18 cellular contexts compared by ENCODE assay signal in genomic region chr1:212434992-212435391, GRCh38. TPM values are rescaled to one million over a fixed set of nuclear protein-coding genes. Genes with fewer than 3 reads are reported as not detected.
DNase-seq lines count a peak whose midpoint lies in the region; ATAC-seq and TF ChIP-seq lines count a peak whose summit lies in the region.
"Had no signal": no experiment of that assay in that cellular context is flagged by ENCODE, and none has a peak within 500 bp of the region (broad histone marks: within the 10 kb centered on the region; RNA-seq: fewer than 3 reads in every experiment).

No MANE protein-coding gene starts in this region.

- H3K79me2 ChIP-seq in PC-3 (ENCODE audit: low read length), result peaks cover 56% of the 10 kb centered on the region

- H3K27me3 Mint-ChIP-seq in activated naive CD8-positive, alpha-beta T cell, result no peaks in the 10 kb centered on the region
- no peaks in the 10 kb centered on the region for H3K27me3 Mint-ChIP-seq in activated naive CD8-positive, alpha-beta T cell treated with anti-CD3 and anti-CD28 coated beads for 36 hours
- no peaks in the 10 kb centered on the region for H3K27me3 Mint-ChIP-seq in CD4-positive, alpha-beta T cell
- H3K27me3 Mint-ChIP-seq: B cell had no signal

- H3K9me3 Mint-ChIP-seq in activated naive CD8-positive, alpha-beta T cell (ENCODE audit: low read depth), result no peaks in the 10 kb centered on the region
- H3K9me3 Mint-ChIP-seq in activated naive CD8-positive, alpha-beta T cell treated with anti-CD3 and anti-CD28 coated beads for 36 hours, result no peaks in the 10 kb centered on the region
- no peaks in the 10 kb centered on the region for H3K9me3 Mint-ChIP-seq in CD4-positive, alpha-beta T cell
- H3K9me3 Mint-ChIP-seq: CD4-positive, alpha-beta memory T cell; H9 had no signal

- peak overlapping the region; percentile 25 for H3K4me3 Mint-ChIP-seq in activated naive CD8-positive, alpha-beta T cell
- no peak overlapping the region for H3K4me3 Mint-ChIP-seq in activated naive CD8-positive, alpha-beta T cell treated with anti-CD3 and anti-CD28 coated beads for 36 hours
- H3K4me3 Mint-ChIP-seq in CD4-positive, alpha-beta T cell, result peak overlapping the region; percentile 87
- H3K4me3 Mint-ChIP-seq: H9 had no signal

- CTCF ChIA-PET in CD4-positive, alpha-beta T cell (lab: Charles Lee), result no interaction called here
- CTCF ChIA-PET in PC-3 (lab: Charles Lee), result no interaction called here

- H3K4me3 ChIP-seq in PC-3 (ENCODE audit: low read length), result no peak overlapping the region
- peak overlapping the region in 10 of 59 donors; percentile 66 to 93 (median 84) for H3K4me3 ChIP-seq in dorsolateral prefrontal cortex
- H3K4me3 ChIP-seq: GM12878 had no signal

- H3K36me3 ChIP-seq in PC-3 (ENCODE audit: low read depth, low read length), result 0 out of 2 replicates have a peak, but pooled peaks cover 7% of the 10 kb centered on the region

- DNase-seq in activated naive CD8-positive, alpha-beta T cell treated with anti-CD3 and anti-CD28 coated beads for 36 hours, result no peak
- DNase-seq in CD4-positive, alpha-beta T cell, result no peak
- DNase-seq in PC-3 (no peak), dorsolateral prefrontal cortex (no peak), posterior vena cava (ENCODE audit: low spot score) (no peak)
- DNase-seq: CD4-positive, alpha-beta memory T cell; DMS79 treated with DMSO at 0.1 percent for 48 hours; EL; H9; IMR-90; KBM-7 had no signal

- H3K4me1 ChIP-seq in PC-3 (ENCODE audit: insufficient read depth, low read length), result peaks cover 23% of the 10 kb centered on the region

- BruUV-seq in PC-3 (replicated peaks; lab: Mats Ljungman, UMichigan), result no TSS peak

- H3K4me2 ChIP-seq in PC-3 (ENCODE audit: low read length), result 0 out of 2 replicates have a peak overlapping the region, but pooled peaks have one; percentile 95

- TF ChIP-seq CTCF in CD4-positive, alpha-beta T cell (IDR thresholded peaks at IDR 0.05), result no peak
- TF ChIP-seq CTCF in PC-3 (conservative IDR thresholded peaks at IDR 0.05; ENCODE audit: low read depth, low read length) (no peak), dorsolateral prefrontal cortex (IDR thresholded peaks at IDR 0.05 in 54 of 56, conservative IDR thresholded peaks at IDR 0.05 in 2 of 56; ENCODE audit: low read depth in 1 of 56, partially characterized antibody in 56 of 56) (no peak)

- H3K4me1 Mint-ChIP-seq in activated naive CD8-positive, alpha-beta T cell (ENCODE audit: low read depth), result peaks cover 32% of the 10 kb centered on the region
- H3K4me1 Mint-ChIP-seq in activated naive CD8-positive, alpha-beta T cell treated with anti-CD3 and anti-CD28 coated beads for 36 hours, result peaks cover 40% of the 10 kb centered on the region
- H3K4me1 Mint-ChIP-seq in CD4-positive, alpha-beta T cell (ENCODE audit: low read depth), result peaks cover 27% of the 10 kb centered on the region

- POLR2A ChIA-PET in CD4-positive, alpha-beta T cell (lab: Charles Lee), result no interaction called here
- POLR2A ChIA-PET in PC-3 (lab: Charles Lee; ENCODE audit: unreplicated experiment), result no interaction called here

- no peaks in the 10 kb centered on the region for H3K9me3 ChIP-seq in CD4-positive, alpha-beta T cell (ENCODE audit: control insufficient read depth, low read length)
- H3K9me3 ChIP-seq in PC-3 (ENCODE audit: low read length), result no peaks in the 10 kb centered on the region
- H3K9me3 ChIP-seq: BLaER1 treated with 17β-estradiol and CSF1 and Interleukin-3, amounts not matched to agents 10 nM and 100 nM had no signal

- H3K27ac Mint-ChIP-seq in activated naive CD8-positive, alpha-beta T cell, result no peak overlapping the region
- H3K27ac Mint-ChIP-seq in activated naive CD8-positive, alpha-beta T cell treated with anti-CD3 and anti-CD28 coated beads for 36 hours, result no peak overlapping the region
- no peak overlapping the region for H3K27ac Mint-ChIP-seq in CD4-positive, alpha-beta T cell
- H3K27ac Mint-ChIP-seq: B cell, H9 had no signal

- no peaks in the 10 kb centered on the region for H4K20me1 ChIP-seq in PC-3 (ENCODE audit: low read length)

- intact Hi-C loops in CD4-positive, alpha-beta T cell (cut with DNase I, micrococcal nuclease), result loop anchor here in 1 of 2 experiments (1.0 to 5.0 kb wide), 3 partner anchors 20 to 153 kb away; no protein-coding TSS in a partner anchor
- intact Hi-C loops in PC-3 (cut with micrococcal nuclease) (loop anchor here (10.0 kb wide), 1 partner anchor 150 kb away; the partner anchor contains the start of gene PPP2R5A), dorsolateral prefrontal cortex (cut with DNase I) (no loop called here), posterior vena cava (cut with DNase I) (no loop called here)

- H3K27me3 ChIP-seq in CD4-positive, alpha-beta T cell (ENCODE audit: control insufficient read depth, insufficient read depth, low read length), result no peaks in the 10 kb centered on the region
- no peaks in the 10 kb centered on the region for H3K27me3 ChIP-seq in PC-3 (ENCODE audit: low read length)
- no peaks in the 10 kb centered on the region for H3K27me3 ChIP-seq in dorsolateral prefrontal cortex
- H3K27me3 ChIP-seq: BLaER1 treated with 17β-estradiol and CSF1 and Interleukin-3, amounts not matched to agents 10 nM and 100 nM had no signal

- H3F3A ChIP-seq in PC-3 (ENCODE audit: low read length, unreplicated experiment), result no peaks in the 10 kb centered on the region

- no peaks in the 10 kb centered on the region for H3K36me3 Mint-ChIP-seq in activated naive CD8-positive, alpha-beta T cell
- H3K36me3 Mint-ChIP-seq in activated naive CD8-positive, alpha-beta T cell treated with anti-CD3 and anti-CD28 coated beads for 36 hours, result peaks cover 2% of the 10 kb centered on the region
- H3K36me3 Mint-ChIP-seq in CD4-positive, alpha-beta T cell (ENCODE audit: low read depth), result no peaks in the 10 kb centered on the region
- H3K36me3 Mint-ChIP-seq: CD4-positive, alpha-beta memory T cell had no signal

- no peak overlapping the region for H2AFZ ChIP-seq in PC-3 (ENCODE audit: low read length)

- no peaks in the 10 kb centered on the region for H3K9me2 ChIP-seq in PC-3 (replicated peaks; ENCODE audit: low read length)

- no peak overlapping the region for H3K27ac ChIP-seq in CD4-positive, alpha-beta T cell (ENCODE audit: low read depth, low read length)
- H3K27ac ChIP-seq in PC-3 (ENCODE audit: low read length) (no peak overlapping the region), dorsolateral prefrontal cortex (peak overlapping the region in 32 of 59 donors; percentile 8 to 97 (median 91))
- H3K27ac ChIP-seq: 22Rv1; BLaER1 treated with 17β-estradiol and CSF1 and Interleukin-3, amounts not matched to agents 10 nM and 100 nM had no signal

- H3K9ac ChIP-seq in PC-3 (ENCODE audit: low read length), result no peak overlapping the region

- no peak for ATAC-seq in CD4-positive, alpha-beta T cell (ENCODE audit: poor library complexity)
- ATAC-seq in PC-3 (no peak), HG03442 (IDR thresholded peaks at IDR 0.05; ENCODE audit: unreplicated experiment) (no peak), GM19467 (IDR thresholded peaks at IDR 0.05; ENCODE audit: unreplicated experiment) (no peak)
- ATAC-seq: GM12878 had no signal

RNA-seq across cellular contexts. Expression of gene NENF, which starts 2.3 kb away (rescaled TPM):
- total RNA-seq in activated naive CD8-positive, alpha-beta T cell treated with anti-CD3 and anti-CD28 coated beads for 36 hours, result 10 to 100 TPM; 36.4 to 38.7 TPM
- 10 to 100 TPM; 21.2 to 22.4 TPM for total RNA-seq in CD4-positive, alpha-beta T cell
- 153 and 161 TPM in 2 replicates for total RNA-seq in PC-3 (2014; rRNA removed)
- 100 to 1,000 TPM in 3 of 120 experiments, 10 to 100 TPM in 117; 43.3 to 144 (median 67.5) TPM for total RNA-seq in dorsolateral prefrontal cortex
- total RNA-seq in posterior vena cava, result 100 to 1,000 TPM in 1 of 2 donors, 10 to 100 TPM in 1; 95.2 to 100 TPM

RNA-seq across cellular contexts. Expression of gene PACC1, which starts 20.3 kb away (rescaled TPM):
- total RNA-seq in activated naive CD8-positive, alpha-beta T cell treated with anti-CD3 and anti-CD28 coated beads for 36 hours, result 10 to 100 TPM; 12.7 to 13.9 TPM
- 1 to 10 TPM; 1.8 to 2.1 TPM for total RNA-seq in CD4-positive, alpha-beta T cell
- total RNA-seq in PC-3 (2014; rRNA removed) (18.7 and 37.5 TPM in 2 replicates), dorsolateral prefrontal cortex (10 to 100 TPM in 118 of 120 experiments, 1 to 10 TPM in 2; 6.9 to 82.7 (median 24.1) TPM), posterior vena cava (1 to 10 TPM; 5.2 to 6.7 TPM)

Comparison
In these comparisons a context has a peak if more than half of its experiments do, and no peak if none do; other contexts are left out.
1. H3K27ac ChIP-seq: peak in dorsolateral prefrontal cortex (32 of 59); none in CD4-positive, alpha-beta T cell (single experiment) and PC-3 (single experiment).